In the genomic region with DNA sequence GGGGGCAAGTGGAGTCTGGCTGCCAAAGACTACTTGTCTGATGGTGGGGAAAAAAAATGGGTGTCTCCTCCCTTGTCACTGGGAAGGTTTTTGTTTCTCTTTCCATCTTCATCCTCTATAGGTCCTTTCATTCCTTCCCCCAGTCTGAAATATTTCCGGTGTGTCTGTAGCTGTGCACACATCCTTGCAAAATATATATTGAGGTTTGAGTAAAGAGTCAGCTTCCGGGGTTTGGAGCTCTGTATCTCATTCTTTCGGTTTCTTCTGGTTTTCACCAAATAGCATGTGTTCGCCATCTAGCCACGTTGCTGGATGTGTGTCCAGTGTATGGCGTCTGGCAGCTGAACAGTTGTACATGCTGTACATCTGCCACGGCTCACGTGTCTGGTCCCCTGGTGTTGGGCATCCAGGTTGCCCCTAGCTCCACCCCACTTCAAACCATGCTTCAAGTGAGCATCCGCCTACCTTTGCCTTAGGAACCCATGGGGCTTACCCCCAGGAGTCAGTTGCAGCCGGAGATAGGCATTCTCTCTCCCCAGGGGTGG, we compare ENCODE assay signal across 8 cellular contexts.
DNase-seq lines count a peak whose midpoint lies in the region; ATAC-seq, FAIRE-seq and TF ChIP-seq lines count a peak whose summit lies in the region.

No MANE protein-coding gene starts in this region.

- no peak for FAIRE-seq in GM19239 (lab: Jason Lieb, UNC)

- peak; percentile 27 for ATAC-seq in HG03108 (IDR thresholded peaks at IDR 0.05; ENCODE audit: unreplicated experiment)
- peak; percentile 90 for ATAC-seq in stimulated activated effector memory CD8-positive, alpha-beta T cell treated with anti-CD3 and anti-CD28 coated beads, Interleukin-12 subunit alpha, Interleukin-12 subunit beta, amount 100 ng/mL, for 72 hours

- H4K20me1 ChIP-seq in PC-9 (ENCODE audit: insufficient read depth) = no peaks in the 10 kb centered on the region

- H3K4me1 ChIP-seq in colonic mucosa (no peaks in the 10 kb centered on the region), PC-9 (replicated peaks; ENCODE audit: insufficient read depth) (no peaks in the 10 kb centered on the region)

- no peaks in the 10 kb centered on the region for H3K36me3 Mint-ChIP-seq in stimulated activated effector memory CD8-positive, alpha-beta T cell treated with anti-CD3 and anti-CD28 coated beads, Interleukin-12 subunit alpha, Interleukin-12 subunit beta, amount 100 ng/mL, for 72 hours

- H3K27me3 ChIP-seq in colonic mucosa (no peaks in the 10 kb centered on the region), PC-9 (ENCODE audit: insufficient read depth, low read depth) (no peaks in the 10 kb centered on the region)

- in situ Hi-C loops in G401 (cut with HindIII; ENCODE audit: low sequenced_read_pairs) = no loop called here

- H3K27ac ChIP-seq in colonic mucosa (peak overlapping the region; percentile 47), PC-9 (no peak overlapping the region)

- CTCF ChIA-PET in PC-9 (lab: Charles Lee) = no interaction called here

- H3K36me3 ChIP-seq in colonic mucosa = no peaks in the 10 kb centered on the region
- no peaks in the 10 kb centered on the region for H3K36me3 ChIP-seq in PC-9 (ENCODE audit: low read depth)

- no peak overlapping the region for H3K9ac ChIP-seq in colonic mucosa (ENCODE audit: low read depth in 2 of 2, low read length in 2 of 2)

- peak overlapping the region; percentile 93 for H3K27ac Mint-ChIP-seq in stimulated activated effector memory CD8-positive, alpha-beta T cell treated with anti-CD3 and anti-CD28 coated beads, Interleukin-12 subunit alpha, Interleukin-12 subunit beta, amount 100 ng/mL, for 72 hours

- no TSS peak for BruUV-seq in PC-9 (replicated peaks; lab: Mats Ljungman, UMichigan)

- H3K9me2 ChIP-seq in PC-9 (ENCODE audit: insufficient read depth) = no peaks in the 10 kb centered on the region

- intact Hi-C loops in colonic mucosa (cut with DNase I) = no loop called here
- intact Hi-C loops in PC-9 (cut with micrococcal nuclease; ENCODE audit: unreplicated experiment) = no loop called here

- H3K4me1 Mint-ChIP-seq in stimulated activated effector memory CD8-positive, alpha-beta T cell treated with anti-CD3 and anti-CD28 coated beads, Interleukin-12 subunit alpha, Interleukin-12 subunit beta, amount 100 ng/mL, for 72 hours = peaks cover 33% of the 10 kb centered on the region

- no peaks in the 10 kb centered on the region for H3K9me3 Mint-ChIP-seq in stimulated activated effector memory CD8-positive, alpha-beta T cell treated with anti-CD3 and anti-CD28 coated beads, Interleukin-12 subunit alpha, Interleukin-12 subunit beta, amount 100 ng/mL, for 72 hours

- H3K79me2 ChIP-seq in PC-9 (ENCODE audit: low read depth) = no peaks in the 10 kb centered on the region

- no peak overlapping the region for H2AFZ ChIP-seq in PC-9

- no peak for TF ChIP-seq CTCF in colonic mucosa (IDR thresholded peaks at IDR 0.05)
- no peak for TF ChIP-seq CTCF in PC-9 (conservative IDR thresholded peaks at IDR 0.05)

- no peak overlapping the region for H3K4me2 ChIP-seq in PC-9

- no peaks in the 10 kb centered on the region for H3K9me3 ChIP-seq in colonic mucosa
- H3K9me3 ChIP-seq in PC-9 (ENCODE audit: insufficient read depth, low read depth) = no peaks in the 10 kb centered on the region

- POLR2A ChIA-PET in PC-9 (lab: Charles Lee; ENCODE audit: unreplicated experiment) = interaction anchor here (0.6 kb wide), 1 partner anchor 10 kb away, joined by 3 read pairs; no protein-coding TSS in a partner anchor

- DNase-seq in GM19239 (ENCODE audit: insufficient read length, low spot score) = peak; percentile 47
- DNase-seq in T-helper 22 cell (ENCODE audit: low read depth) = peak; percentile 7
- no peak for DNase-seq in colonic mucosa
- peak; percentile 11 to 69 for DNase-seq in stimulated activated effector memory CD8-positive, alpha-beta T cell treated with anti-CD3 and anti-CD28 coated beads, Interleukin-12 subunit alpha, Interleukin-12 subunit beta, amount 100 ng/mL, for 72 hours (ENCODE audit: low spot score in 2 of 2)
- no peak for DNase-seq in KG1 (lab: John Stamatoyannopoulos, UW)
- DNase-seq in G401 (ENCODE audit: low spot score) = no peak
- DNase-seq in PC-9 = no peak

- H3K4me3 Mint-ChIP-seq in stimulated activated effector memory CD8-positive, alpha-beta T cell treated with anti-CD3 and anti-CD28 coated beads, Interleukin-12 subunit alpha, Interleukin-12 subunit beta, amount 100 ng/mL, for 72 hours = peak overlapping the region; percentile 65

- H3K4me3 ChIP-seq in colonic mucosa (no peak overlapping the region), PC-9 (no peak overlapping the region)

- no peaks in the 10 kb centered on the region for H3F3A ChIP-seq in PC-9 (ENCODE audit: insufficient read depth, low read depth)

Comparison
In these comparisons a context has a peak if more than half of its experiments do, and no peak if none do; other contexts are left out.
1. DNase-seq: peak in GM19239 (single experiment), T-helper 22 cell (single experiment) and stimulated activated effector memory CD8-positive, alpha-beta T cell treated with anti-CD3 and anti-CD28 coated beads, Interleukin-12 subunit alpha, Interleukin-12 subunit beta, amount 100 ng/mL, for 72 hours (2 of 2); none in colonic mucosa (single experiment), KG1 (single experiment), G401 (single experiment) and PC-9 (0 of 2).